In genomic region chr10:25094590-25094989, GRCh38 we compare ENCODE assay signal across 37 cellular contexts.
"Had no signal": no experiment of that assay in that cellular context is flagged by ENCODE, and none has a peak within 500 bp of the region (broad histone marks: within the 10 kb centered on the region; RNA-seq: fewer than 3 reads in every experiment).

No MANE protein-coding gene starts in this region.

- H3K36me3 ChIP-seq: adrenal gland, brain microvascular endothelial cell, breast epithelium had no signal

- H3K27ac Mint-ChIP-seq: activated B cell treated with CpG ODN at 0.5 μM for 24 hours; activated CD4-positive, alpha-beta memory T cell treated with anti-CD3 and anti-CD28 coated beads for 36 hours; activated CD4-positive, alpha-beta T cell treated with anti-CD3 and anti-CD28 coated beads, Interleukin-2, amount 10 ng/mL, durations not matched to agents 24 days and 14 days; activated CD8-positive, alpha-beta T cell treated with anti-CD3 and anti-CD28 coated beads for 36 hours; activated naive CD4-positive, alpha-beta T cell treated with anti-CD3 and anti-CD28 coated beads for 36 hours; activated naive CD4-positive, alpha-beta T cell treated with anti-CD3 and anti-CD28 coated beads, Interleukin-2, amount 50 U/mL, for 72 hours; activated naive CD8-positive, alpha-beta T cell treated with anti-CD3 and anti-CD28 coated beads for 36 hours; activated T-cell treated with anti-CD3 and anti-CD28 coated beads, Interleukin-2, amount 50 U/mL, for 72 hours; activated T-helper 1 cell treated with anti-CD3 and anti-CD28 coated beads, Interleukin-12 subunit alpha, Interleukin-12 subunit beta, Interleukin-2, Interleukin-4 antibody, amounts not matched to agents 30 ng/mL and 10 ng/mL and 1 ng/mL, durations not matched to agents 14 hours and 24 hours and 36 hours; activated T-helper 17 cell treated with anti-CD3 and anti-CD28 coated beads, Interleukin-2, amount 50 U/mL, for 72 hours; T-helper 1 cell treated with Interleukin-12 subunit alpha and Interleukin-12 subunit beta and Interleukin-4 antibody, amounts not matched to agents 30 μg/mL and 1 μg/mL, for 36 hours; T-helper 2 cell treated with Interferon-gamma antibody and Interleukin-4, amounts not matched to agents 5 μg/mL and 100 μg/mL, for 36 hours had no signal

- H3K27me3 ChIP-seq: adrenal gland, body of pancreas, brain microvascular endothelial cell, breast epithelium had no signal

- DNase-seq: activated B cell treated with CpG ODN at 0.5 μM for 24 hours; activated CD4-positive, alpha-beta memory T cell treated with anti-CD3 and anti-CD28 coated beads for 36 hours; activated CD4-positive, alpha-beta T cell treated with anti-CD3 and anti-CD28 coated beads for 4 hours; activated CD4-positive, alpha-beta T cell treated with anti-CD3 and anti-CD28 coated beads, Interleukin-2, amount 10 ng/mL, durations not matched to agents 24 days and 14 days; activated CD4-positive, alpha-beta T cell treated with anti-CD3 and anti-CD28 coated beads, Interleukin-2, amount 50 U/mL, for 1 hour; activated CD4-positive, alpha-beta T cell treated with anti-CD3 and anti-CD28 coated beads, Interleukin-2, amount 50 U/mL, for 4 hours; activated CD4-positive, CD25-positive, alpha-beta regulatory T cell treated with anti-CD3 and anti-CD28 coated beads, Interleukin-2, amount 50 U/mL, for 72 hours; activated CD8-positive, alpha-beta memory T cell treated with anti-CD3 and anti-CD28 coated beads, Interleukin-2, amount 50 U/mL, for 4 hours; activated CD8-positive, alpha-beta T cell treated with anti-CD3 and anti-CD28 coated beads for 36 hours; activated effector memory CD4-positive, alpha-beta T cell treated with anti-CD3 and anti-CD28 coated beads, Interleukin-2, amount 50 U/mL, for 16 hours; activated gamma-delta T cell treated with Interleukin-2 at 50 U/mL for 16 hours; activated naive CD4-positive, alpha-beta T cell; activated naive CD4-positive, alpha-beta T cell treated with anti-CD3 and anti-CD28 coated beads for 36 hours; activated naive CD4-positive, alpha-beta T cell treated with anti-CD3 and anti-CD28 coated beads, Interleukin-2, amount 50 U/mL, for 16 hours; activated naive CD8-positive, alpha-beta T cell treated with anti-CD3 and anti-CD28 coated beads for 36 hours; activated T-cell treated with anti-CD3 and anti-CD28 coated beads for 4 hours; activated T-cell treated with anti-CD3 and anti-CD28 coated beads, Interleukin-2, amount 50 U/mL, for 1 hour; activated T-cell treated with anti-CD3 and anti-CD28 coated beads, Interleukin-2, amount 50 U/mL, for 4 hours; activated T-cell treated with anti-CD3 and anti-CD28 coated beads, Interleukin-2, amount 50 U/mL, for 72 hours; adrenal gland; amniotic stem cell; aorta; body of pancreas; brain microvascular endothelial cell; central memory CD4-positive, alpha-beta T cell; cerebellar nuclear complex; T-helper 2 cell; T-helper 9 cell had no signal

- H3K4me1 ChIP-seq: adrenal gland, body of pancreas, breast epithelium had no signal

- ATAC-seq: activated CD8-positive, alpha-beta T cell treated with anti-CD3 and anti-CD28 coated beads for 36 hours; activated naive CD4-positive, alpha-beta T cell treated with anti-CD3 and anti-CD28 coated beads, Interleukin-2, amount 50 U/mL, for 72 hours; activated T-cell treated with anti-CD3 and anti-CD28 coated beads, Interleukin-2, amount 50 U/mL, for 4 hours; activated T-cell treated with anti-CD3 and anti-CD28 coated beads, Interleukin-2, amount 50 U/mL, for 72 hours; activated T-helper 17 cell treated with anti-CD3 and anti-CD28 coated beads, Interleukin-2, amount 50 U/mL, for 72 hours; body of pancreas had no signal

- H3K4me3 ChIP-seq: adrenal gland, body of pancreas, breast epithelium had no signal

- FAIRE-seq: astrocyte, TTC549 had no signal

- H3K27ac ChIP-seq: adrenal gland, body of pancreas, brain microvascular endothelial cell, breast epithelium, VCaP had no signal

- H3K4me3 Mint-ChIP-seq: activated B cell treated with CpG ODN at 0.5 μM for 24 hours; activated CD4-positive, alpha-beta memory T cell treated with anti-CD3 and anti-CD28 coated beads for 36 hours; activated CD4-positive, alpha-beta T cell treated with anti-CD3 and anti-CD28 coated beads, Interleukin-2, amount 10 ng/mL, durations not matched to agents 24 days and 14 days; activated CD8-positive, alpha-beta T cell treated with anti-CD3 and anti-CD28 coated beads for 36 hours; activated naive CD4-positive, alpha-beta T cell treated with anti-CD3 and anti-CD28 coated beads for 36 hours; activated naive CD8-positive, alpha-beta T cell treated with anti-CD3 and anti-CD28 coated beads for 36 hours; activated T-cell treated with anti-CD3 and anti-CD28 coated beads, Interleukin-2, amount 50 U/mL, for 4 hours; activated T-cell treated with anti-CD3 and anti-CD28 coated beads, Interleukin-2, amount 50 U/mL, for 72 hours; activated T-helper 1 cell treated with anti-CD3 and anti-CD28 coated beads, Interleukin-12 subunit alpha, Interleukin-12 subunit beta, Interleukin-2, Interleukin-4 antibody, amounts not matched to agents 30 ng/mL and 10 ng/mL and 1 ng/mL, durations not matched to agents 14 hours and 24 hours and 36 hours; activated T-helper 17 cell treated with anti-CD3 and anti-CD28 coated beads, Interleukin-2, amount 50 U/mL, for 72 hours; T-helper 1 cell treated with Interleukin-12 subunit alpha and Interleukin-12 subunit beta and Interleukin-4 antibody, amounts not matched to agents 30 μg/mL and 1 μg/mL, for 36 hours; T-helper 2 cell treated with Interferon-gamma antibody and Interleukin-4, amounts not matched to agents 5 μg/mL and 100 μg/mL, for 36 hours had no signal

- H3K4me1 Mint-ChIP-seq: activated B cell treated with CpG ODN at 0.5 μM for 24 hours; activated CD4-positive, alpha-beta T cell treated with anti-CD3 and anti-CD28 coated beads, Interleukin-2, amount 10 ng/mL, durations not matched to agents 24 days and 14 days; activated naive CD8-positive, alpha-beta T cell treated with anti-CD3 and anti-CD28 coated beads for 36 hours; activated T-helper 17 cell treated with anti-CD3 and anti-CD28 coated beads, Interleukin-2, amount 50 U/mL, for 72 hours had no signal
